ENCODE assay signal across 14 cellular contexts in the genomic region with DNA sequence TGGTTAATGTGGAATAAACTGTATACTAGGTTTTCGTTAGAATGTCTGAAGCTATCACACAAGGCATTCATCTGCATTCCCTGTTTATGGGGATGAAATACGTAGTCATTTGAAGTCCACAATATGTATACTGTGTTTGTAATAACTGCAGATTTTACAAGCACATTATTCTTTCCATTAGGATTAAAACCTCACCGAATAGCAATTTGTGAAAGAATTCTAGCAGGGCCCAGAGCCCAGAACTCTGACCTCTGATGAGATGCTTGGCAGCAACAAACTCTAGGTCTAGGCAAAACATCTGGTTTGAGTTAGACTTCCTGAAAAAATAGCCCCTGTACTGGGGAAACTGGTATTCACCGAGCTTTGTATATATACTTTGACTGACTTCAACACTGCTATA.
DNase-seq lines count a peak whose midpoint lies in the region; ATAC-seq and TF ChIP-seq lines count a peak whose summit lies in the region.
"Had no signal": no experiment of that assay in that cellular context is flagged by ENCODE, and none has a peak within 500 bp of the region (broad histone marks: within the 10 kb centered on the region; RNA-seq: fewer than 3 reads in every experiment).

No MANE protein-coding gene starts in this region.

- H3K27ac ChIP-seq in right cardiac atrium (ENCODE audit: low read length) = no peak overlapping the region
- H3K27ac ChIP-seq in uterus = peak overlapping the region in 1 of 2 donors; percentile 62
- H3K27ac ChIP-seq: prostate gland, VCaP had no signal

- ATAC-seq in right cardiac atrium = peak in 1 of 2 donors; percentile 71

- H3K36me3 ChIP-seq in uterus = no peaks in the 10 kb centered on the region
- H3K36me3 ChIP-seq: prostate gland had no signal

- H3K27me3 ChIP-seq in right cardiac atrium (ENCODE audit: control insufficient read depth, insufficient read depth) (no peaks in the 10 kb centered on the region), uterus (no peaks in the 10 kb centered on the region)

- H3K4me1 ChIP-seq in right cardiac atrium (ENCODE audit: control insufficient read depth, insufficient read depth, low read length) = no peaks in the 10 kb centered on the region
- H3K4me1 ChIP-seq in uterus = peaks cover 0 to 4% of the 10 kb centered on the region in 2 donors
- H3K4me1 ChIP-seq: prostate gland had no signal

- TF ChIP-seq POLR2A in uterus (IDR thresholded peaks at IDR 0.05) = no peak

- H3K9me3 ChIP-seq in right cardiac atrium (ENCODE audit: control insufficient read depth, low read length) (no peaks in the 10 kb centered on the region), uterus (no peaks in the 10 kb centered on the region)
- H3K9me3 ChIP-seq: prostate gland had no signal

- TF ChIP-seq CTCF in uterus (IDR thresholded peaks at IDR 0.05) = no peak

- DNase-seq in H4 (ENCODE audit: low spot score) (peak; percentile 44), astrocyte of the hippocampus (ENCODE audit: low read depth, low spot score) (peak; percentile 35), right cardiac atrium (peak in 2 of 3 donors; percentile 19 to 67), uterus (peak; percentile 54 to 55), foreskin melanocyte (no peak), superior temporal gyrus (ENCODE audit: extremely low spot score) (no peak), cortex of kidney (lab: John Stamatoyannopoulos, UW) (no peak)
- DNase-seq: activated naive CD4-positive, alpha-beta T cell treated with Interleukin-2 at 50 U/mL for 16 hours; islet precursor cell; MM.1S; stimulated activated CD4-positive, alpha-beta T cell treated with anti-CD3 and anti-CD28 coated beads, Interleukin-2, amount 100 ng/mL, for 48 hours had no signal

- WGBS in right cardiac atrium = 55% methylated on average over 4 of the region's 4 CpGs

- intact Hi-C loops in right cardiac atrium (cut with DNase I) (no loop called here), uterus (cut with DNase I; ENCODE audit: low total_unique reads) (no loop called here)

- H3K4me3 ChIP-seq in right cardiac atrium (ENCODE audit: low read length) = no peak overlapping the region
- H3K4me3 ChIP-seq in uterus = no peak overlapping the region
- H3K4me3 ChIP-seq: coronary artery, prostate gland had no signal

Comparison
In these comparisons a context has a peak if more than half of its experiments do, and no peak if none do; other contexts are left out.
1. DNase-seq: peak in H4 (single experiment), astrocyte of the hippocampus (single experiment), right cardiac atrium (2 of 3) and uterus (2 of 2); none in foreskin melanocyte (single experiment), superior temporal gyrus (single experiment) and cortex of kidney (single experiment).